14 cellular contexts compared by ENCODE assay signal in the genomic region with DNA sequence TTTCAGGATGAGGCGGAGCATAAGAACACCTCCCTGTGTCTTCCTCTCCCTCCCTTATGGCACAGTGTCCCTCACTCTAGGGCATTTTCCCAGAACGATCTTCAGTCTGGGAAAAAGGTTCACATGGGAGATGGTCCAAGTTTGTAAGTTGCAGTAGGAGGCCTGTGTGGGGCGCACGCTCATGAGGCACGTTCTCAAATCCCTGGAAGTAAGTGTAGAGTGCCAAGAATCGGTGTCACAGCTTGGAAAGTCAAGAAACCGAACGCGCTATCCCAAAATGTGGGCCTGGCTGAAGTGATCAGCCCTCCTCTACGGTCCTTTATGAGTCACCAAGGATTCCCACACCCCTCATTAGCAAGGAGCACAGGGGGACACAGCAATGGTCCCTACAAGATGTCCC. TPM values are rescaled to one million over a fixed set of nuclear protein-coding genes. Genes with fewer than 3 reads are reported as not detected.
DNase-seq lines count a peak whose midpoint lies in the region; ATAC-seq, FAIRE-seq and TF ChIP-seq lines count a peak whose summit lies in the region.
"Had no signal": no experiment of that assay in that cellular context is flagged by ENCODE, and none has a peak within 500 bp of the region (broad histone marks: within the 10 kb centered on the region; RNA-seq: fewer than 3 reads in every experiment).

No MANE protein-coding gene starts in this region.

- TF ChIP-seq CTCF in heart left ventricle (IDR thresholded peaks at IDR 0.05): no peak
- no peak for TF ChIP-seq CTCF in pancreas (IDR thresholded peaks at IDR 0.05)
- no peak for TF ChIP-seq CTCF in vagina (IDR thresholded peaks at IDR 0.05)
- TF ChIP-seq CTCF in testis (IDR thresholded peaks at IDR 0.05): no peak

- FAIRE-seq in pancreas (lab: Jason Lieb, UNC): no peak
- FAIRE-seq: A204.1, GM18507 had no signal

- H3K9me3 ChIP-seq in heart left ventricle: no peaks in the 10 kb centered on the region
- H3K9me3 ChIP-seq in pancreas: no peaks in the 10 kb centered on the region
- no peaks in the 10 kb centered on the region for H3K9me3 ChIP-seq in vagina
- no peaks in the 10 kb centered on the region for H3K9me3 ChIP-seq in testis
- H3K9me3 ChIP-seq: thyroid gland had no signal

- intact Hi-C loops in Right ventricle myocardium inferior (cut with DNase I) (no loop called here), heart left ventricle (cut with DNase I) (no loop called here), pancreas (cut with DNase I) (no loop called here), vagina (cut with DNase I) (no loop called here), testis (cut with DNase I; ENCODE audit: low total_unique reads) (no loop called here)

- 64 to 73% (median 68%) methylated on average over 10 of the region's 10 CpGs for WGBS in heart left ventricle, 4 donors
- WGBS in pancreas, 2 donors: 58 to 64% methylated on average over 10 of the region's 10 CpGs
- WGBS in testis, 2 donors: 56 to 67% methylated on average over 10 of the region's 10 CpGs

- H3K36me3 ChIP-seq in heart left ventricle (no peaks in the 10 kb centered on the region), pancreas (no peaks in the 10 kb centered on the region), vagina (no peaks in the 10 kb centered on the region), testis (ENCODE audit: low read depth, missing control alignments) (no peaks in the 10 kb centered on the region)
- H3K36me3 ChIP-seq: thyroid gland had no signal

- H3K27me3 ChIP-seq in heart left ventricle (no peaks in the 10 kb centered on the region), pancreas (no peaks in the 10 kb centered on the region), vagina (no peaks in the 10 kb centered on the region), testis (no peaks in the 10 kb centered on the region)
- H3K27me3 ChIP-seq: thyroid gland had no signal

- H3K27ac ChIP-seq in heart left ventricle (peak overlapping the region in 2 of 12 donors; percentile 11 to 18), pancreas (peak overlapping the region in 3 of 4 donors; percentile 31 to 74 (median 66)), vagina (peak overlapping the region; percentile 36), testis (no peak overlapping the region)
- H3K27ac ChIP-seq: foreskin keratinocyte had no signal

- DNase-seq in Right ventricle myocardium inferior (ENCODE audit: missing footprints) (no peak), heart left ventricle (no peak), ecto neural progenitor cell (ENCODE audit: low spot score) (peak; percentile 32), pancreas (no peak), vagina (ENCODE audit: extremely low spot score in 2 of 2) (peak in 1 of 2 donors; percentile 90), testis (no peak), NCI-H2227 treated with DMSO at 0.1 percent for 48 hours (lab: John Stamatoyannopoulos, UW) (no peak)
- DNase-seq: effector CD4-positive, alpha-beta T cell; foreskin keratinocyte; NCI-H1048 had no signal

- TF ChIP-seq POLR2A in heart left ventricle (IDR thresholded peaks at IDR 0.05) (no peak), vagina (IDR thresholded peaks at IDR 0.05) (no peak), testis (IDR thresholded peaks at IDR 0.05) (no peak)

- peak; percentile 4 for ATAC-seq in Right ventricle myocardium inferior
- ATAC-seq in heart left ventricle: no peak
- no peak for ATAC-seq in pancreas
- ATAC-seq in HG03025 (IDR thresholded peaks at IDR 0.05; ENCODE audit: low FRiP score, unreplicated experiment): no peak
- ATAC-seq: foreskin keratinocyte had no signal

- no peak overlapping the region for H3K4me3 ChIP-seq in heart left ventricle
- no peak overlapping the region for H3K4me3 ChIP-seq in pancreas
- H3K4me3 ChIP-seq in vagina: no peak overlapping the region
- H3K4me3 ChIP-seq in testis: no peak overlapping the region
- H3K4me3 ChIP-seq: thyroid gland had no signal

- H3K4me1 ChIP-seq in heart left ventricle: peaks cover 0 to 48% (median 3%) of the 10 kb centered on the region in 12 donors
- peaks cover 0 to 12% (median 0%) of the 10 kb centered on the region in 3 donors for H3K4me1 ChIP-seq in pancreas
- H3K4me1 ChIP-seq in vagina: peaks cover 35% of the 10 kb centered on the region
- peaks cover 11% of the 10 kb centered on the region for H3K4me1 ChIP-seq in testis
- H3K4me1 ChIP-seq: foreskin keratinocyte had no signal

RNA-seq across cellular contexts. Expression of a gene that starts 23.9 kb away (rescaled TPM):
- total RNA-seq in Right ventricle myocardium inferior (110 TPM), heart left ventricle (100 to 1,000 TPM in 2 of 9 donors, 10 to 100 TPM in 7; 59.7 to 108 (median 92.2) TPM), pancreas (10 to 100 TPM; 13.0 to 30.8 (median 15.3) TPM), vagina (39.8 TPM), testis (100 to 1,000 TPM in 1 of 2 donors, 10 to 100 TPM in 1; 94.0 to 122 TPM)
- polyA plus RNA-seq in heart left ventricle (100 to 1,000 TPM in 1 of 2 donors, 10 to 100 TPM in 1; 61.1 to 100 TPM), pancreas (10 to 100 TPM; 46.6 to 69.9 TPM), testis (ENCODE audit: insufficient read depth, low read depth, low replicate concordance) (55.1 TPM)

RNA-seq across cellular contexts. Expression of a gene that starts 40.1 kb away (rescaled TPM):
- 11.6 TPM for total RNA-seq in Right ventricle myocardium inferior
- 10 to 100 TPM; 16.6 to 31.9 (median 18.3) TPM for total RNA-seq in heart left ventricle
- polyA plus RNA-seq in heart left ventricle: 10 to 100 TPM; 11.4 to 26.4 TPM
- 10 to 100 TPM; 12.8 to 27.9 (median 18.9) TPM for total RNA-seq in pancreas
- polyA plus RNA-seq in pancreas: 10 to 100 TPM; 35.3 to 38.6 TPM
- total RNA-seq in vagina: 28.0 TPM
- 10 to 100 TPM; 66.5 to 70.5 TPM for total RNA-seq in testis
- 22.6 TPM for polyA plus RNA-seq in testis (ENCODE audit: insufficient read depth, low read depth, low replicate concordance)

RNA-seq across cellular contexts. Expression of a gene that starts 45.4 kb away (rescaled TPM):
- total RNA-seq in Right ventricle myocardium inferior (24.5 TPM), heart left ventricle (10 to 100 TPM; 23.7 to 48.8 (median 33.0) TPM), pancreas (10 to 100 TPM in 4 of 6 donors, 1 to 10 TPM in 2; 7.1 to 13.6 (median 11.9) TPM), vagina (25.3 TPM), testis (10 to 100 TPM; 44.4 to 49.4 TPM)
- polyA plus RNA-seq in heart left ventricle (10 to 100 TPM; 15.9 to 58.4 TPM), pancreas (10 to 100 TPM in 1 of 2 donors, 1 to 10 TPM in 1; 9.7 to 10.9 TPM), testis (ENCODE audit: insufficient read depth, low read depth, low replicate concordance) (54.3 TPM)

Comparison
In these comparisons a context has a peak if more than half of its experiments do, and no peak if none do; other contexts are left out.
1. H3K27ac ChIP-seq: peak in pancreas (3 of 4) and vagina (single experiment); none in testis (0 of 2).